Comparison of ENCODE assay signal across 8 cellular contexts in genomic region chr12:79927772-79928474, GRCh38. TPM values are rescaled to one million over a fixed set of nuclear protein-coding genes. Genes with fewer than 3 reads are reported as not detected.
DNase-seq lines count a peak whose midpoint lies in the region; ATAC-seq and TF ChIP-seq lines count a peak whose summit lies in the region.

No MANE protein-coding gene starts in this region.

- H3K27me3 ChIP-seq in SU-DHL-6 (ENCODE audit: low read length) (no peaks in the 10 kb centered on the region), upper lobe of right lung (no peaks in the 10 kb centered on the region)

- no peaks in the 10 kb centered on the region for H3K9me2 ChIP-seq in SU-DHL-6 (replicated peaks; ENCODE audit: insufficient read depth, low read length)

- H3K4me2 ChIP-seq in SU-DHL-6 (ENCODE audit: low read depth, low read length, poor library complexity, severe bottlenecking), result peak overlapping the region; percentile 54

- intact Hi-C loops in upper lobe of right lung (cut with DNase I), result no loop called here

- H3K27ac ChIP-seq in SU-DHL-6 (ENCODE audit: low read depth, low read length) (peak overlapping the region; percentile 64), upper lobe of right lung (no peak overlapping the region)

- peaks cover 10% of the 10 kb centered on the region; the same call in 1 of the 2 replicates for H3F3A ChIP-seq in SU-DHL-6 (ENCODE audit: insufficient read depth)

- H3K4me1 ChIP-seq in upper lobe of right lung, result peaks cover 20% of the 10 kb centered on the region

- peak overlapping the region; percentile 9; the same call in 1 of the 2 replicates for H3K9ac ChIP-seq in SU-DHL-6 (ENCODE audit: low read length)

- H3K9me3 ChIP-seq in SU-DHL-6 (ENCODE audit: insufficient read depth, low read length) (no peaks in the 10 kb centered on the region), upper lobe of right lung (no peaks in the 10 kb centered on the region)

- TF ChIP-seq CTCF in SU-DHL-6 (IDR thresholded peaks at IDR 0.05; ENCODE audit: insufficient read depth, low read length, poor library complexity, severe bottlenecking) (no peak), choroid plexus epithelial cell (conservative IDR thresholded peaks at IDR 0.05; ENCODE audit: low read depth, low read length) (no peak), upper lobe of right lung (IDR thresholded peaks at IDR 0.05) (no peak)

- H4K20me1 ChIP-seq in SU-DHL-6 (ENCODE audit: low read depth, low read length), result peaks cover 48% of the 10 kb centered on the region

- no peaks in the 10 kb centered on the region for H3K36me3 ChIP-seq in SU-DHL-6 (ENCODE audit: low read length)
- H3K36me3 ChIP-seq in upper lobe of right lung, result no peaks in the 10 kb centered on the region

- peaks cover 100% of the 10 kb centered on the region for H3K79me2 ChIP-seq in SU-DHL-6 (ENCODE audit: insufficient read depth, low read length)

- ATAC-seq in HG02943 (IDR thresholded peaks at IDR 0.05; ENCODE audit: low read depth, unreplicated experiment) (peak; percentile 99), upper lobe of right lung (peak; percentile 68)

- DNase-seq in activated gamma-delta T cell treated with Interleukin-2 at 50 U/mL for 16 hours (peak; percentile 52), activated gamma-delta T cell (lab: John Stamatoyannopoulos, UW) (no peak), choroid plexus epithelial cell (ENCODE audit: low read depth) (peak; percentile 42), upper lobe of right lung (no peak), dedifferentiated amniotic fluid mesenchymal stem cell (ENCODE audit: extremely low spot score) (no peak), NCI-H1105 treated with DMSO at 0.1 percent for 48 hours (lab: John Stamatoyannopoulos, UW) (no peak)

- H2AFZ ChIP-seq in SU-DHL-6 (ENCODE audit: low read depth, low read length, severe bottlenecking), result no peak overlapping the region

- H3K4me3 ChIP-seq in SU-DHL-6 (ENCODE audit: insufficient read depth, low read length, poor library complexity, severe bottlenecking) (no peak overlapping the region), choroid plexus epithelial cell (ENCODE audit: low read depth, low read length) (no peak overlapping the region), upper lobe of right lung (no peak overlapping the region)

RNA-seq across cellular contexts. Expression of gene PPP1R12A, which starts 7.0 kb away (rescaled TPM):
- total RNA-seq in upper lobe of right lung, result 80.4 TPM

Comparison
In these comparisons a context has a peak if more than half of its experiments do, and no peak if none do; other contexts are left out.
1. DNase-seq: peak in activated gamma-delta T cell treated with Interleukin-2 at 50 U/mL for 16 hours (single experiment) and choroid plexus epithelial cell (single experiment); none in activated gamma-delta T cell (single experiment), upper lobe of right lung (single experiment), dedifferentiated amniotic fluid mesenchymal stem cell (single experiment) and NCI-H1105 treated with DMSO at 0.1 percent for 48 hours (single experiment).